ENCODE assay signal across 15 cellular contexts in genomic region chr2:186559370-186559769, GRCh38. TPM values are rescaled to one million over a fixed set of nuclear protein-coding genes. Genes with fewer than 3 reads are reported as not detected.
DNase-seq lines count a peak whose midpoint lies in the region; ATAC-seq and TF ChIP-seq lines count a peak whose summit lies in the region.
"Had no signal": no experiment of that assay in that cellular context is flagged by ENCODE, and none has a peak within 500 bp of the region (broad histone marks: within the 10 kb centered on the region; RNA-seq: fewer than 3 reads in every experiment).

No MANE protein-coding gene starts in this region.

- H3K27me3 ChIP-seq in left ventricle myocardium inferior (ENCODE audit: low read depth) = no peaks in the 10 kb centered on the region
- H3K27me3 ChIP-seq: transverse colon had no signal

- TF ChIP-seq CTCF in left ventricle myocardium inferior (IDR thresholded peaks at IDR 0.05; ENCODE audit: borderline replicate concordance) = no peak

- peak; percentile 34 for ATAC-seq in GM18519 (IDR thresholded peaks at IDR 0.05; ENCODE audit: low FRiP score, unreplicated experiment)
- peak; percentile 56 for ATAC-seq in GM21381 (IDR thresholded peaks at IDR 0.05; ENCODE audit: unreplicated experiment)
- ATAC-seq in HG02885 (IDR thresholded peaks at IDR 0.05; ENCODE audit: poor library complexity, unreplicated experiment) = peak; percentile 57
- peak; percentile 63 for ATAC-seq in HG03460 (IDR thresholded peaks at IDR 0.05; ENCODE audit: unreplicated experiment)
- ATAC-seq: psoas muscle had no signal

- DNase-seq in left ventricle myocardium inferior = no peak
- no peak for DNase-seq in NCI-H128 (lab: John Stamatoyannopoulos, UW; ENCODE audit: unreplicated experiment)
- DNase-seq in nucleus accumbens (lab: John Stamatoyannopoulos, UW) = no peak
- no peak for DNase-seq in iPS-NIHi11 (ENCODE audit: low spot score)
- DNase-seq: activated CD4-positive, alpha-beta T cell treated with anti-CD3 and anti-CD28 coated beads, Interleukin-2, amount 10 ng/mL, durations not matched to agents 7 days and 5 days; activated T-cell treated with anti-CD3 and anti-CD28 coated beads, Interleukin-2, amount 50 U/mL, for 72 hours; glutamatergic neuron; NCI-H2081; psoas muscle; SHP77; transverse colon had no signal

- no peaks in the 10 kb centered on the region for H3K36me3 ChIP-seq in left ventricle myocardium inferior
- H3K36me3 ChIP-seq: transverse colon had no signal

- no peak overlapping the region for H3K27ac ChIP-seq in left ventricle myocardium inferior (replicated peaks)
- H3K27ac ChIP-seq: psoas muscle, transverse colon had no signal

- intact Hi-C loops in left ventricle myocardium inferior (cut with micrococcal nuclease) = no loop called here

- H3K9me3 ChIP-seq in left ventricle myocardium inferior (replicated peaks) = peaks cover 5% of the 10 kb centered on the region
- H3K9me3 ChIP-seq: psoas muscle, transverse colon had no signal

- no peak overlapping the region for H3K4me3 ChIP-seq in left ventricle myocardium inferior
- H3K4me3 ChIP-seq: psoas muscle, transverse colon had no signal

- H3K4me1 ChIP-seq in left ventricle myocardium inferior = no peaks in the 10 kb centered on the region
- H3K4me1 ChIP-seq: psoas muscle, transverse colon had no signal

RNA-seq across cellular contexts. Expression of gene ITGAV, which starts 30.5 kb away (rescaled TPM):
- total RNA-seq in left ventricle myocardium inferior = 178 TPM
